In genomic region chr3:168094877-168095610, GRCh38 we compare ENCODE assay signal across 8 cellular contexts. TPM values are rescaled to one million over a fixed set of nuclear protein-coding genes. Genes with fewer than 3 reads are reported as not detected.
DNase-seq lines count a peak whose midpoint lies in the region; ATAC-seq and TF ChIP-seq lines count a peak whose summit lies in the region.

No MANE protein-coding gene starts in this region.

- peak; percentile 36 for ATAC-seq in GM19463 (IDR thresholded peaks at IDR 0.05; ENCODE audit: unreplicated experiment)
- ATAC-seq in HG03520 (IDR thresholded peaks at IDR 0.05; ENCODE audit: unreplicated experiment) = peak; percentile 38
- peak; percentile 30 for ATAC-seq in omental fat pad (ENCODE audit: low FRiP score)

- no peak overlapping the region for H2AFZ ChIP-seq in OCI-LY1 (ENCODE audit: low read length)

- H4K20me1 ChIP-seq in DOHH2 (ENCODE audit: control insufficient read depth, insufficient read depth, low read depth, low read length) = no peaks in the 10 kb centered on the region
- H4K20me1 ChIP-seq in OCI-LY1 (ENCODE audit: insufficient read depth, low read length) = no peaks in the 10 kb centered on the region

- no peak overlapping the region for H3K27ac Mint-ChIP-seq in activated naive CD8-positive, alpha-beta T cell

- H3K4me1 Mint-ChIP-seq in activated naive CD8-positive, alpha-beta T cell (ENCODE audit: low read depth) = peaks cover 8% of the 10 kb centered on the region

- peak; percentile 8 to 80 (median 54) for DNase-seq in head of caudate nucleus
- DNase-seq in omental fat pad (ENCODE audit: low spot score) = peak; percentile 26
- DNase-seq in vagina (ENCODE audit: extremely low spot score in 2 of 2) = no peak

- peaks cover 16% of the 10 kb centered on the region for H3F3A ChIP-seq in DOHH2 (ENCODE audit: control insufficient read depth, insufficient read depth)
- peaks cover 4% of the 10 kb centered on the region; the same call in 1 of the 2 replicates for H3F3A ChIP-seq in OCI-LY1 (ENCODE audit: insufficient read depth, low read length)

- H3K27me3 ChIP-seq in DOHH2 (ENCODE audit: control insufficient read depth, low read length) (no peaks in the 10 kb centered on the region), OCI-LY1 (ENCODE audit: insufficient read depth, low read length) (no peaks in the 10 kb centered on the region), vagina (no peaks in the 10 kb centered on the region)

- TF ChIP-seq POLR2A in vagina (IDR thresholded peaks at IDR 0.05) = no peak

- no peaks in the 10 kb centered on the region for H3K9me3 ChIP-seq in DOHH2 (ENCODE audit: control insufficient read depth, insufficient read depth, low read length)
- no peaks in the 10 kb centered on the region for H3K9me3 ChIP-seq in OCI-LY1 (ENCODE audit: low read length)
- no peaks in the 10 kb centered on the region for H3K9me3 ChIP-seq in vagina

- peak overlapping the region; percentile 74 for H3K9ac ChIP-seq in OCI-LY1 (ENCODE audit: low read length)

- no peaks in the 10 kb centered on the region for H3K9me3 Mint-ChIP-seq in activated naive CD8-positive, alpha-beta T cell (ENCODE audit: low read depth)

- peaks cover 37% of the 10 kb centered on the region for H3K27me3 Mint-ChIP-seq in activated naive CD8-positive, alpha-beta T cell

- no peaks in the 10 kb centered on the region for H3K36me3 Mint-ChIP-seq in activated naive CD8-positive, alpha-beta T cell

- peaks cover 38% of the 10 kb centered on the region for H3K4me1 ChIP-seq in DOHH2 (ENCODE audit: control insufficient read depth, low read length)
- peaks cover 52% of the 10 kb centered on the region for H3K4me1 ChIP-seq in OCI-LY1 (ENCODE audit: insufficient read depth, low read length, severe bottlenecking)
- H3K4me1 ChIP-seq in vagina = peaks cover 44% of the 10 kb centered on the region

- H3K79me2 ChIP-seq in DOHH2 (ENCODE audit: control insufficient read depth, low read length) (peaks cover 49% of the 10 kb centered on the region), OCI-LY1 (ENCODE audit: insufficient read depth, low read length) (peaks cover 44% of the 10 kb centered on the region)

- H3K9me2 ChIP-seq in DOHH2 (replicated peaks; ENCODE audit: control insufficient read depth, low read length) = no peaks in the 10 kb centered on the region
- no peaks in the 10 kb centered on the region for H3K9me2 ChIP-seq in OCI-LY1 (ENCODE audit: low read depth, low read length)

- H3K27ac ChIP-seq in DOHH2 (ENCODE audit: low read depth, low read length) (peak overlapping the region; percentile 58), OCI-LY1 (ENCODE audit: low read depth, low read length, poor library complexity, severe bottlenecking) (peak overlapping the region; percentile 71), vagina (peak overlapping the region; percentile 85)

- H3K4me3 Mint-ChIP-seq in activated naive CD8-positive, alpha-beta T cell = peak overlapping the region; percentile 88

- intact Hi-C loops in head of caudate nucleus (cut with DNase I) = loop anchor here (5.0 kb wide), 1 partner anchor 67 kb away; no protein-coding TSS in a partner anchor
- intact Hi-C loops in vagina (cut with DNase I) = loop anchor here (5.0 kb wide), 1 partner anchor 67 kb away; no protein-coding TSS in a partner anchor

- TF ChIP-seq CTCF in DOHH2 (IDR thresholded peaks at IDR 0.05; ENCODE audit: low read depth, low read length, poor library complexity, severe bottlenecking) (peak; percentile 41), OCI-LY1 (IDR thresholded peaks at IDR 0.05; ENCODE audit: low read length) (peak; percentile 44; the same call in 1 of the 2 replicates), omental fat pad (IDR thresholded peaks at IDR 0.05) (peak in 1 of 3 donors; percentile 5), vagina (IDR thresholded peaks at IDR 0.05) (no peak)

- peak overlapping the region; percentile 92 for H3K4me2 ChIP-seq in DOHH2 (ENCODE audit: low read length)
- H3K4me2 ChIP-seq in OCI-LY1 (ENCODE audit: low read length) = peak overlapping the region; percentile 69

- H3K4me3 ChIP-seq in DOHH2 (ENCODE audit: low read length) (peak overlapping the region; percentile 92), OCI-LY1 (ENCODE audit: low read depth, low read length, poor library complexity, severe bottlenecking) (peak overlapping the region; percentile 72), vagina (peak overlapping the region; percentile 67 to 82)

- H3K36me3 ChIP-seq in DOHH2 (ENCODE audit: control insufficient read depth, low read length) = no peaks in the 10 kb centered on the region
- H3K36me3 ChIP-seq in OCI-LY1 (ENCODE audit: insufficient read depth, low read length) = no peaks in the 10 kb centered on the region
- H3K36me3 ChIP-seq in vagina = no peaks in the 10 kb centered on the region

RNA-seq across cellular contexts. Expression of gene GOLIM4, which starts 0.7 kb away (rescaled TPM):
- total RNA-seq in omental fat pad (10 to 100 TPM; 30.3 to 46.2 (median 34.8) TPM), vagina (36.8 TPM)

Comparison
In these comparisons a context has a peak if more than half of its experiments do, and no peak if none do; other contexts are left out.
1. CTCF ChIP-seq: peak in DOHH2 (single experiment) and OCI-LY1 (single experiment); none in vagina (0 of 3).
2. DNase-seq: peak in head of caudate nucleus (42 of 42) and omental fat pad (single experiment); none in vagina (0 of 2).
3. Peak in every context shown above with its lines, with median percentiles within 50 percentile points of each other: H3K27ac ChIP-seq, H3K4me3 ChIP-seq and ATAC-seq.